ENCODE assay signal across 1 cellular context in genomic region chrX:84248226-84248625, GRCh38.
TF ChIP-seq lines count a peak whose summit lies in the region.

No MANE protein-coding gene starts in this region.

TF ChIP-seq in IMR-90, 13 proteins besides CTCF, POLR2A, EP300 and RAD21 (continued from another document):
- no peak for TF ChIP-seq SMC3 (IDR thresholded peaks at IDR 0.05; ENCODE audit: low read depth, low read length)
TF ChIP-seq in IMR-90: peak in this region for 1.
